Comparison of ENCODE assay signal across 1 cellular context in genomic region chr12:47376937-47377336, GRCh38.
TF ChIP-seq lines count a peak whose summit lies in the region.

No MANE protein-coding gene starts in this region.

TF ChIP-seq in GM23338, 12 proteins besides CTCF, POLR2A, EP300 and RAD21 (continued from another document):
- TF ChIP-seq ZNF462 (CRISPR knock-in tag; IDR thresholded peaks at IDR 0.05): no peak
- TF ChIP-seq, protein P1, sequence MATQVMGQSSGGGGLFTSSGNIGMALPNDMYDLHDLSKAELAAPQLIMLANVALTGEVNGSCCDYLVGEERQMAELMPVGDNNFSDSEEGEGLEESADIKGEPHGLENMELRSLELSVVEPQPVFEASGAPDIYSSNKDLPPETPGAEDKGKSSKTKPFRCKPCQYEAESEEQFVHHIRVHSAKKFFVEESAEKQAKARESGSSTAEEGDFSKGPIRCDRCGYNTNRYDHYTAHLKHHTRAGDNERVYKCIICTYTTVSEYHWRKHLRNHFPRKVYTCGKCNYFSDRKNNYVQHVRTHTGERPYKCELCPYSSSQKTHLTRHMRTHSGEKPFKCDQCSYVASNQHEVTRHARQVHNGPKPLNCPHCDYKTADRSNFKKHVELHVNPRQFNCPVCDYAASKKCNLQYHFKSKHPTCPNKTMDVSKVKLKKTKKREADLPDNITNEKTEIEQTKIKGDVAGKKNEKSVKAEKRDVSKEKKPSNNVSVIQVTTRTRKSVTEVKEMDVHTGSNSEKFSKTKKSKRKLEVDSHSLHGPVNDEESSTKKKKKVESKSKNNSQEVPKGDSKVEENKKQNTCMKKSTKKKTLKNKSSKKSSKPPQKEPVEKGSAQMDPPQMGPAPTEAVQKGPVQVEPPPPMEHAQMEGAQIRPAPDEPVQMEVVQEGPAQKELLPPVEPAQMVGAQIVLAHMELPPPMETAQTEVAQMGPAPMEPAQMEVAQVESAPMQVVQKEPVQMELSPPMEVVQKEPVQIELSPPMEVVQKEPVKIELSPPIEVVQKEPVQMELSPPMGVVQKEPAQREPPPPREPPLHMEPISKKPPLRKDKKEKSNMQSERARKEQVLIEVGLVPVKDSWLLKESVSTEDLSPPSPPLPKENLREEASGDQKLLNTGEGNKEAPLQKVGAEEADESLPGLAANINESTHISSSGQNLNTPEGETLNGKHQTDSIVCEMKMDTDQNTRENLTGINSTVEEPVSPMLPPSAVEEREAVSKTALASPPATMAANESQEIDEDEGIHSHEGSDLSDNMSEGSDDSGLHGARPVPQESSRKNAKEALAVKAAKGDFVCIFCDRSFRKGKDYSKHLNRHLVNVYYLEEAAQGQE (IDR thresholded peaks at IDR 0.05; ENCODE audit: unreplicated experiment): no peak
- TF ChIP-seq STAT1 (IDR thresholded peaks at IDR 0.05; ENCODE audit: unreplicated experiment): no peak
- no peak for TF ChIP-seq POLR2AphosphoS5 (IDR thresholded peaks at IDR 0.05; ENCODE audit: low read depth)
- TF ChIP-seq CREB1 (CRISPR knock-in tag; IDR thresholded peaks at IDR 0.05; ENCODE audit: low read depth): no peak
